1 cellular context compared by ENCODE assay signal in genomic region chr10:116771101-116771705, GRCh38.
TF ChIP-seq lines count a peak whose summit lies in the region.

No MANE protein-coding gene starts in this region.

TF ChIP-seq in GM23338, 12 proteins besides CTCF, POLR2A, EP300 and RAD21 (continued from another document):
- TF ChIP-seq, protein P1, sequence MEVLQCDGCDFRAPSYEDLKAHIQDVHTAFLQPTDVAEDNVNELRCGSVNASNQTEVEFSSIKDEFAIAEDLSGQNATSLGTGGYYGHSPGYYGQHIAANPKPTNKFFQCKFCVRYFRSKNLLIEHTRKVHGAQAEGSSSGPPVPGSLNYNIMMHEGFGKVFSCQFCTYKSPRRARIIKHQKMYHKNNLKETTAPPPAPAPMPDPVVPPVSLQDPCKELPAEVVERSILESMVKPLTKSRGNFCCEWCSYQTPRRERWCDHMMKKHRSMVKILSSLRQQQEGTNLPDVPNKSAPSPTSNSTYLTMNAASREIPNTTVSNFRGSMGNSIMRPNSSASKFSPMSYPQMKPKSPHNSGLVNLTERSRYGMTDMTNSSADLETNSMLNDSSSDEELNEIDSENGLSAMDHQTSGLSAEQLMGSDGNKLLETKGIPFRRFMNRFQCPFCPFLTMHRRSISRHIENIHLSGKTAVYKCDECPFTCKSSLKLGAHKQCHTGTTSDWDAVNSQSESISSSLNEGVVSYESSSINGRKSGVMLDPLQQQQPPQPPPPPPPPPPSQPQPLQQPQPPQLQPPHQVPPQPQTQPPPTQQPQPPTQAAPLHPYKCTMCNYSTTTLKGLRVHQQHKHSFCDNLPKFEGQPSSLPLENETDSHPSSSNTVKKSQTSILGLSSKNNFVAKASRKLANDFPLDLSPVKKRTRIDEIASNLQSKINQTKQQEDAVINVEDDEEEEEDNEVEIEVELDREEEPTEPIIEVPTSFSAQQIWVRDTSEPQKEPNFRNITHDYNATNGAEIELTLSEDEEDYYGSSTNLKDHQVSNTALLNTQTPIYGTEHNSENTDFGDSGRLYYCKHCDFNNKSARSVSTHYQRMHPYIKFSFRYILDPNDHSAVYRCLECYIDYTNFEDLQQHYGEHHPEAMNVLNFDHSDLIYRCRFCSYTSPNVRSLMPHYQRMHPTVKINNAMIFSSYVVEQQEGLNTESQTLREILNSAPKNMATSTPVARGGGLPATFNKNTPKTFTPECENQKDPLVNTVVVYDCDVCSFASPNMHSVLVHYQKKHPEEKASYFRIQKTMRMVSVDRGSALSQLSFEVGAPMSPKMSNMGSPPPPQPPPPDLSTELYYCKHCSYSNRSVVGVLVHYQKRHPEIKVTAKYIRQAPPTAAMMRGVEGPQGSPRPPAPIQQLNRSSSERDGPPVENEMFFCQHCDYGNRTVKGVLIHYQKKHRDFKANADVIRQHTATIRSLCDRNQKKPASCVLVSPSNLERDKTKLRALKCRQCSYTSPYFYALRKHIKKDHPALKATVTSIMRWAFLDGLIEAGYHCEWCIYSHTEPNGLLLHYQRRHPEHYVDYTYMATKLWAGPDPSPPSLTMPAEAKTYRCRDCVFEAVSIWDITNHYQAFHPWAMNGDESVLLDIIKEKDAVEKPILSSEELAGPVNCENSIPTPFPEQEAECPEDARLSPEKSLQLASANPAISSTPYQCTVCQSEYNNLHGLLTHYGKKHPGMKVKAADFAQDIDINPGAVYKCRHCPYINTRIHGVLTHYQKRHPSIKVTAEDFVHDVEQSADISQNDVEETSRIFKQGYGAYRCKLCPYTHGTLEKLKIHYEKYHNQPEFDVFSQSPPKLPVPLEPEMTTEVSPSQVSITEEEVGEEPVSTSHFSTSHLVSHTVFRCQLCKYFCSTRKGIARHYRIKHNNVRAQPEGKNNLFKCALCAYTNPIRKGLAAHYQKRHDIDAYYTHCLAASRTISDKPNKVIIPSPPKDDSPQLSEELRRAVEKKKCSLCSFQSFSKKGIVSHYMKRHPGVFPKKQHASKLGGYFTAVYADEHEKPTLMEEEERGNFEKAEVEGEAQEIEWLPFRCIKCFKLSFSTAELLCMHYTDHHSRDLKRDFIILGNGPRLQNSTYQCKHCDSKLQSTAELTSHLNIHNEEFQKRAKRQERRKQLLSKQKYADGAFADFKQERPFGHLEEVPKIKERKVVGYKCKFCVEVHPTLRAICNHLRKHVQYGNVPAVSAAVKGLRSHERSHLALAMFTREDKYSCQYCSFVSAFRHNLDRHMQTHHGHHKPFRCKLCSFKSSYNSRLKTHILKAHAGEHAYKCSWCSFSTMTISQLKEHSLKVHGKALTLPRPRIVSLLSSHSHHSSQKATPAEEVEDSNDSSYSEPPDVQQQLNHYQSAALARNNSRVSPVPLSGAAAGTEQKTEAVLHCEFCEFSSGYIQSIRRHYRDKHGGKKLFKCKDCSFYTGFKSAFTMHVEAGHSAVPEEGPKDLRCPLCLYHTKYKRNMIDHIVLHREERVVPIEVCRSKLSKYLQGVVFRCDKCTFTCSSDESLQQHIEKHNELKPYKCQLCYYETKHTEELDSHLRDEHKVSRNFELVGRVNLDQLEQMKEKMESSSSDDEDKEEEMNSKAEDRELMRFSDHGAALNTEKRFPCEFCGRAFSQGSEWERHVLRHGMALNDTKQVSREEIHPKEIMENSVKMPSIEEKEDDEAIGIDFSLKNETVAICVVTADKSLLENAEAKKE (CRISPR knock-in tag; IDR thresholded peaks at IDR 0.05): no peak
- TF ChIP-seq JUNB (IDR thresholded peaks at IDR 0.05; ENCODE audit: unreplicated experiment) (no peak), EZH2phosphoT487 (IDR thresholded peaks at IDR 0.05; ENCODE audit: unreplicated experiment) (no peak), ZNF331 (CRISPR knock-in tag; IDR thresholded peaks at IDR 0.05; ENCODE audit: low read depth) (no peak)
